ENCODE assay signal across 3 cellular contexts in the genomic region with DNA sequence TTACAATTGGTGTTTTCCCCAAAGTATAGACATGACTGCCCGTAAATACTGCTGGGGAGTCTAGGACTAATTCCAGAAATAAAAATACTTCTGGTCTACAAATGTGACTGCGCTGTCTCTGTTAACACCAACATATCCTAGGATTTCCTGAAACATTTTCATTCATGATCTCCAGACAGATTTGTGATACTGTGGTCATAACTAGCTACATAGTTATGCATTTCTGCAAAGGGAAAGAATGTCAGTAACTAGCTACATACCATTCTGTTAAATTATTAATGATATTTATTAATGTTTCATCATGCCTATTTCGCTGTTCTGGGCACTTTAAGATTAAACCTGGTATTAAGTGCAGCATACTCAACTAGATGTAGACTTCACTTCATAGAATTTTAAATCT.
TF ChIP-seq lines count a peak whose summit lies in the region.

No MANE protein-coding gene starts in this region.

TF ChIP-seq in A549, 52 proteins besides CTCF, POLR2A, EP300 and RAD21:
- no peak for TF ChIP-seq POLR2AphosphoS2 (conservative IDR thresholded peaks at IDR 0.05; ENCODE audit: low read length)
- no peak for TF ChIP-seq FOSB (CRISPR knock-in tag; IDR thresholded peaks at IDR 0.05)
- no peak for TF ChIP-seq CHD2 (IDR thresholded peaks at IDR 0.05; ENCODE audit: low read length, partially characterized antibody)
- no peak for TF ChIP-seq SREBF2 (IDR thresholded peaks at IDR 0.05)
- TF ChIP-seq, protein P1, sequence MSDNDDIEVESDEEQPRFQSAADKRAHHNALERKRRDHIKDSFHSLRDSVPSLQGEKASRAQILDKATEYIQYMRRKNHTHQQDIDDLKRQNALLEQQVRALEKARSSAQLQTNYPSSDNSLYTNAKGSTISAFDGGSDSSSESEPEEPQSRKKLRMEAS (IDR thresholded peaks at IDR 0.05): no peak
- TF ChIP-seq, protein P2, sequence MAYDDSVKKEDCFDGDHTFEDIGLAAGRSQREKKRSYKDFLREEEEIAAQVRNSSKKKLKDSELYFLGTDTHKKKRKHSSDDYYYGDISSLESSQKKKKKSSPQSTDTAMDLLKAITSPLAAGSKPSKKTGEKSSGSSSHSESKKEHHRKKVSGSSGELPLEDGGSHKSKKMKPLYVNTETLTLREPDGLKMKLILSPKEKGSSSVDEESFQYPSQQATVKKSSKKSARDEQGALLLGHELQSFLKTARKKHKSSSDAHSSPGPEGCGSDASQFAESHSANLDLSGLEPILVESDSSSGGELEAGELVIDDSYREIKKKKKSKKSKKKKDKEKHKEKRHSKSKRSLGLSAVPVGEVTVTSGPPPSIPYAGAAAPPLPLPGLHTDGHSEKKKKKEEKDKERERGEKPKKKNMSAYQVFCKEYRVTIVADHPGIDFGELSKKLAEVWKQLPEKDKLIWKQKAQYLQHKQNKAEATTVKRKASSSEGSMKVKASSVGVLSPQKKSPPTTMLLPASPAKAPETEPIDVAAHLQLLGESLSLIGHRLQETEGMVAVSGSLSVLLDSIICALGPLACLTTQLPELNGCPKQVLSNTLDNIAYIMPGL (CRISPR knock-in tag; IDR thresholded peaks at IDR 0.05; ENCODE audit: borderline replicate concordance): no peak
- TF ChIP-seq, protein P3, sequence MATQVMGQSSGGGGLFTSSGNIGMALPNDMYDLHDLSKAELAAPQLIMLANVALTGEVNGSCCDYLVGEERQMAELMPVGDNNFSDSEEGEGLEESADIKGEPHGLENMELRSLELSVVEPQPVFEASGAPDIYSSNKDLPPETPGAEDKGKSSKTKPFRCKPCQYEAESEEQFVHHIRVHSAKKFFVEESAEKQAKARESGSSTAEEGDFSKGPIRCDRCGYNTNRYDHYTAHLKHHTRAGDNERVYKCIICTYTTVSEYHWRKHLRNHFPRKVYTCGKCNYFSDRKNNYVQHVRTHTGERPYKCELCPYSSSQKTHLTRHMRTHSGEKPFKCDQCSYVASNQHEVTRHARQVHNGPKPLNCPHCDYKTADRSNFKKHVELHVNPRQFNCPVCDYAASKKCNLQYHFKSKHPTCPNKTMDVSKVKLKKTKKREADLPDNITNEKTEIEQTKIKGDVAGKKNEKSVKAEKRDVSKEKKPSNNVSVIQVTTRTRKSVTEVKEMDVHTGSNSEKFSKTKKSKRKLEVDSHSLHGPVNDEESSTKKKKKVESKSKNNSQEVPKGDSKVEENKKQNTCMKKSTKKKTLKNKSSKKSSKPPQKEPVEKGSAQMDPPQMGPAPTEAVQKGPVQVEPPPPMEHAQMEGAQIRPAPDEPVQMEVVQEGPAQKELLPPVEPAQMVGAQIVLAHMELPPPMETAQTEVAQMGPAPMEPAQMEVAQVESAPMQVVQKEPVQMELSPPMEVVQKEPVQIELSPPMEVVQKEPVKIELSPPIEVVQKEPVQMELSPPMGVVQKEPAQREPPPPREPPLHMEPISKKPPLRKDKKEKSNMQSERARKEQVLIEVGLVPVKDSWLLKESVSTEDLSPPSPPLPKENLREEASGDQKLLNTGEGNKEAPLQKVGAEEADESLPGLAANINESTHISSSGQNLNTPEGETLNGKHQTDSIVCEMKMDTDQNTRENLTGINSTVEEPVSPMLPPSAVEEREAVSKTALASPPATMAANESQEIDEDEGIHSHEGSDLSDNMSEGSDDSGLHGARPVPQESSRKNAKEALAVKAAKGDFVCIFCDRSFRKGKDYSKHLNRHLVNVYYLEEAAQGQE (IDR thresholded peaks at IDR 0.05): no peak
- TF ChIP-seq MYC (IDR thresholded peaks at IDR 0.05; ENCODE audit: borderline replicate concordance, low read length): no peak
- no peak for TF ChIP-seq KDM5A (IDR thresholded peaks at IDR 0.05)
- TF ChIP-seq FOXS1 (CRISPR knock-in tag; IDR thresholded peaks at IDR 0.05): no peak
- TF ChIP-seq PHF8 (IDR thresholded peaks at IDR 0.05; ENCODE audit: borderline replicate concordance, low read depth): no peak
- no peak for TF ChIP-seq MAZ (IDR thresholded peaks at IDR 0.05; ENCODE audit: borderline replicate concordance, low read depth, low read length)
- TF ChIP-seq HDAC2 (IDR thresholded peaks at IDR 0.05): no peak
- no peak for TF ChIP-seq TFCP2L1 (CRISPR knock-in tag; IDR thresholded peaks at IDR 0.05)
- no peak for TF ChIP-seq RCOR1 (IDR thresholded peaks at IDR 0.05; ENCODE audit: low read depth, low read length)
- TF ChIP-seq BHLHE40 (IDR thresholded peaks at IDR 0.05; ENCODE audit: low read depth, low read length): no peak

TF ChIP-seq in HCT116, 20 proteins besides CTCF, POLR2A, EP300 and RAD21:
- TF ChIP-seq, protein P4, sequence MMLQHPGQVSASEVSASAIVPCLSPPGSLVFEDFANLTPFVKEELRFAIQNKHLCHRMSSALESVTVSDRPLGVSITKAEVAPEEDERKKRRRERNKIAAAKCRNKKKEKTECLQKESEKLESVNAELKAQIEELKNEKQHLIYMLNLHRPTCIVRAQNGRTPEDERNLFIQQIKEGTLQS (IDR thresholded peaks at IDR 0.05): no peak
- no peak for TF ChIP-seq ZNF274 (IDR thresholded peaks at IDR 0.05; ENCODE audit: low read depth, low read length)
- no peak for TF ChIP-seq POLR2AphosphoS5 (IDR thresholded peaks at IDR 0.05; ENCODE audit: low read depth, low read length)
- TF ChIP-seq SP1 (IDR thresholded peaks at IDR 0.05; ENCODE audit: low read depth): no peak
- TF ChIP-seq EZH2phosphoT487 (IDR thresholded peaks at IDR 0.05; ENCODE audit: borderline replicate concordance): no peak
- TF ChIP-seq CBX3 (IDR thresholded peaks at IDR 0.05; ENCODE audit: low read depth): no peak
- TF ChIP-seq ELF1 (IDR thresholded peaks at IDR 0.05; ENCODE audit: borderline replicate concordance, low read depth): no peak
- no peak for TF ChIP-seq JUND (IDR thresholded peaks at IDR 0.05)
- TF ChIP-seq SIN3A (IDR thresholded peaks at IDR 0.05; ENCODE audit: low read depth): no peak
- no peak for TF ChIP-seq TCF7L2 (IDR thresholded peaks at IDR 0.05; ENCODE audit: borderline replicate concordance, extremely low read depth, insufficient read depth, insufficient read length)
- TF ChIP-seq SRF (IDR thresholded peaks at IDR 0.05; ENCODE audit: low read depth): no peak

TF ChIP-seq in GM12878, 131 proteins besides CTCF, POLR2A, EP300 and RAD21:
- TF ChIP-seq SUPT20H (IDR thresholded peaks at IDR 0.05; ENCODE audit: borderline replicate concordance, control insufficient read depth, low read depth, low read length) (no peak), TAF1 (IDR thresholded peaks at IDR 0.05; ENCODE audit: borderline replicate concordance, low read depth, low read length) (no peak), SP1 (IDR thresholded peaks at IDR 0.05; ENCODE audit: low read depth, low read length) (no peak), NBN (IDR thresholded peaks at IDR 0.05) (no peak)
